1 cellular context compared by ENCODE assay signal in the genomic region with DNA sequence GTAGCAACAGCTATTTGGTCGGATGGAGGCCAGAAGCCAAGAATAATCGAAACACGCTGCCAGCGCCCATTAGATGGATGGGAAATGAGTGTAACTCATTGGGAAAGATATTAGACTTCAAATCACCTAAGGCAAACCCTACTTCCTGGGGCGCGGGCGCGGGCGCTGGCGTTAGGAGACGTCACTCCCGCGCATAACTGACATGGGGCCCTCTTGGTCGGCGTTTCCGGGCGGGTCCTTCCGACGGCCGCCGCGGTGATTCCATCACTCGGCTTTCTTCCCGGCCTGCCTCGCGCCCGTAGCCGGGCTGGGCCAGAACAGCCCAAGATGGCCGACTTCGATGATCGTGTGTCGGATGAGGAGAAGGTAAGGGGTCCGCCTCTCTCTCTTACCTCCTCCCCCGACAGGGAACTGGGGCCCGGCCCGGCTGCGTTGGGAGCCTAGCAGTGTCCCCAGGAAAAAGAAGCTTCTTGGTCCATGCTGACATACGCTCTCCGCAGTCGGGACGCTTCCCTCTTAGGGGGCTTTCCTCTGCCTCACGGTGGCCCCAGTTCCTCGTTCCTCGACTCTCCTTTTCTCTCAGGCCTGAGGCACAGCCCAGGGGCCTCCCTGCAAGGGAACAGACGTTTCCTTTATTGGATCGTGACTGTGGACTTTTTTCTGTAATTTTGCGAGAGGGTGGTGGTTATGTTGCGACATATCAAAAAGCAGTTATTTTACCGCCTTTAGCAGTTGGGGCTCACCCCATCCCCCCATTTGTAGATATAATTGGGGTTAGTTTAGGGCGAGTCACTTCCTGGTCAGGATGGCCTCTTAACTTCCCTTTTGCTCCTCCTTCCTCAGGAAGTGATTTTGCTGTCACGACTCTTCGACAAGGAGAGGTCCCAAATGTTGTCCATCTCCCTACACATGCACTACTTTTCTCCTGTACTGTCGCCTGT.
TF ChIP-seq lines count a peak whose summit lies in the region.

A gene (plus strand): TSS at position 315 of the 941 bp plus-strand sequence. CDS start 13 bp downstream, at position 328.

TF ChIP-seq in HEK293, 187 proteins besides CTCF, POLR2A, EP300 and RAD21 (continued from another document):
- TF ChIP-seq, protein P1, sequence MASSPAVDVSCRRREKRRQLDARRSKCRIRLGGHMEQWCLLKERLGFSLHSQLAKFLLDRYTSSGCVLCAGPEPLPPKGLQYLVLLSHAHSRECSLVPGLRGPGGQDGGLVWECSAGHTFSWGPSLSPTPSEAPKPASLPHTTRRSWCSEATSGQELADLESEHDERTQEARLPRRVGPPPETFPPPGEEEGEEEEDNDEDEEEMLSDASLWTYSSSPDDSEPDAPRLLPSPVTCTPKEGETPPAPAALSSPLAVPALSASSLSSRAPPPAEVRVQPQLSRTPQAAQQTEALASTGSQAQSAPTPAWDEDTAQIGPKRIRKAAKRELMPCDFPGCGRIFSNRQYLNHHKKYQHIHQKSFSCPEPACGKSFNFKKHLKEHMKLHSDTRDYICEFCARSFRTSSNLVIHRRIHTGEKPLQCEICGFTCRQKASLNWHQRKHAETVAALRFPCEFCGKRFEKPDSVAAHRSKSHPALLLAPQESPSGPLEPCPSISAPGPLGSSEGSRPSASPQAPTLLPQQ (tag by site-specific recombination; IDR thresholded peaks at IDR 0.05), result peak; percentile 58; the same call in 1 of the 2 replicates
- TF ChIP-seq ZNF76 (tag by site-specific recombination; IDR thresholded peaks at IDR 0.05; ENCODE audit: borderline replicate concordance, low read depth), result peak; percentile 91
- TF ChIP-seq ZNF335 (tag by site-specific recombination; conservative IDR thresholded peaks at IDR 0.05), result peak; percentile 85
- TF ChIP-seq ZNF621 (tag by site-specific recombination; IDR thresholded peaks at IDR 0.05), result no peak
- TF ChIP-seq ZNF404 (tag by site-specific recombination; IDR thresholded peaks at IDR 0.05), result no peak
- peak; percentile 75 for TF ChIP-seq SP2 (tag by site-specific recombination; IDR thresholded peaks at IDR 0.05)
- peak; percentile 25; the same call in 1 of the 2 replicates for TF ChIP-seq ZNF660 (tag by site-specific recombination; IDR thresholded peaks at IDR 0.05)
- peak; percentile 37; the same call in 1 of the 2 replicates for TF ChIP-seq TRIM28 (IDR thresholded peaks at IDR 0.05; ENCODE audit: borderline replicate concordance, low read length)
- TF ChIP-seq ZNF311 (tag by site-specific recombination; IDR thresholded peaks at IDR 0.05; ENCODE audit: borderline replicate concordance), result no peak
- TF ChIP-seq ZNF133 (tag by site-specific recombination; IDR thresholded peaks at IDR 0.05), result no peak
- TF ChIP-seq KLF1 (tag by site-specific recombination; IDR thresholded peaks at IDR 0.05), result peak; percentile 72
- no peak for TF ChIP-seq ZNF549 (tag by site-specific recombination; IDR thresholded peaks at IDR 0.05)
- peak; percentile 23; the same call in 1 of the 2 replicates for TF ChIP-seq ZNF324 (tag by site-specific recombination; IDR thresholded peaks at IDR 0.05)
- TF ChIP-seq GLIS2 (tag by site-specific recombination; IDR thresholded peaks at IDR 0.05), result peak; percentile 93
- TF ChIP-seq ZNF37A (tag by site-specific recombination; IDR thresholded peaks at IDR 0.05), result no peak
- TF ChIP-seq, protein P2, sequence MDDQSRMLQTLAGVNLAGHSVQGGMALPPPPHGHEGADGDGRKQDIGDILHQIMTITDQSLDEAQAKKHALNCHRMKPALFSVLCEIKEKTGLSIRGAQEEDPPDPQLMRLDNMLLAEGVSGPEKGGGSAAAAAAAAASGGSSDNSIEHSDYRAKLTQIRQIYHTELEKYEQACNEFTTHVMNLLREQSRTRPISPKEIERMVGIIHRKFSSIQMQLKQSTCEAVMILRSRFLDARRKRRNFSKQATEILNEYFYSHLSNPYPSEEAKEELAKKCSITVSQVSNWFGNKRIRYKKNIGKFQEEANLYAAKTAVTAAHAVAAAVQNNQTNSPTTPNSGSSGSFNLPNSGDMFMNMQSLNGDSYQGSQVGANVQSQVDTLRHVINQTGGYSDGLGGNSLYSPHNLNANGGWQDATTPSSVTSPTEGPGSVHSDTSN (CRISPR knock-in tag; IDR thresholded peaks at IDR 0.05), result 0 out of 2 replicates have a peak, but pooled peaks have one; percentile 61
- TF ChIP-seq, protein P3, sequence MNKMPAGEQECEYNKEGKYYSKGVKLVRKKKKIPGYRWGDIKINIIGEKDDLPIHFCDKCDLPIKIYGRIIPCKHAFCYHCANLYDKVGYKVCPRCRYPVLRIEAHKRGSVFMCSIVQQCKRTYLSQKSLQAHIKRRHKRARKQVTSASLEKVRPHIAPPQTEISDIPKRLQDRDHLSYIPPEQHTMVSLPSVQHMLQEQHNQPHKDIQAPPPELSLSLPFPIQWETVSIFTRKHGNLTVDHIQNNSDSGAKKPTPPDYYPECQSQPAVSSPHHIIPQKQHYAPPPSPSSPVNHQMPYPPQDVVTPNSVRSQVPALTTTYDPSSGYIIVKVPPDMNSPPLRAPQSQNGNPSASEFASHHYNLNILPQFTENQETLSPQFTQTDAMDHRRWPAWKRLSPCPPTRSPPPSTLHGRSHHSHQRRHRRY (tag by site-specific recombination; IDR thresholded peaks at IDR 0.05), result no peak
- no peak for TF ChIP-seq ZNF791 (tag by site-specific recombination; IDR thresholded peaks at IDR 0.05)
- peak; percentile 34; the same call in 1 of the 2 replicates for TF ChIP-seq ZFHX2 (tag by site-specific recombination; conservative IDR thresholded peaks at IDR 0.05)
- TF ChIP-seq KLF10 (tag by site-specific recombination; IDR thresholded peaks at IDR 0.05), result peak; percentile 26; the same call in 1 of the 2 replicates
- TF ChIP-seq YY2 (tag by site-specific recombination; IDR thresholded peaks at IDR 0.05), result peak; percentile 67; the same call in 1 of the 2 replicates
- TF ChIP-seq, protein P4, sequence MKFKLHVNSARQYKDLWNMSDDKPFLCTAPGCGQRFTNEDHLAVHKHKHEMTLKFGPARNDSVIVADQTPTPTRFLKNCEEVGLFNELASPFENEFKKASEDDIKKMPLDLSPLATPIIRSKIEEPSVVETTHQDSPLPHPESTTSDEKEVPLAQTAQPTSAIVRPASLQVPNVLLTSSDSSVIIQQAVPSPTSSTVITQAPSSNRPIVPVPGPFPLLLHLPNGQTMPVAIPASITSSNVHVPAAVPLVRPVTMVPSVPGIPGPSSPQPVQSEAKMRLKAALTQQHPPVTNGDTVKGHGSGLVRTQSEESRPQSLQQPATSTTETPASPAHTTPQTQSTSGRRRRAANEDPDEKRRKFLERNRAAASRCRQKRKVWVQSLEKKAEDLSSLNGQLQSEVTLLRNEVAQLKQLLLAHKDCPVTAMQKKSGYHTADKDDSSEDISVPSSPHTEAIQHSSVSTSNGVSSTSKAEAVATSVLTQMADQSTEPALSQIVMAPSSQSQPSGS (tag by site-specific recombination; IDR thresholded peaks at IDR 0.05; ENCODE audit: low read depth), result peak; percentile 75; the same call in 1 of the 2 replicates
TF ChIP-seq in HEK293: peak in this region for 53.
